ENCODE assay signal across 1 cellular context in the genomic region with DNA sequence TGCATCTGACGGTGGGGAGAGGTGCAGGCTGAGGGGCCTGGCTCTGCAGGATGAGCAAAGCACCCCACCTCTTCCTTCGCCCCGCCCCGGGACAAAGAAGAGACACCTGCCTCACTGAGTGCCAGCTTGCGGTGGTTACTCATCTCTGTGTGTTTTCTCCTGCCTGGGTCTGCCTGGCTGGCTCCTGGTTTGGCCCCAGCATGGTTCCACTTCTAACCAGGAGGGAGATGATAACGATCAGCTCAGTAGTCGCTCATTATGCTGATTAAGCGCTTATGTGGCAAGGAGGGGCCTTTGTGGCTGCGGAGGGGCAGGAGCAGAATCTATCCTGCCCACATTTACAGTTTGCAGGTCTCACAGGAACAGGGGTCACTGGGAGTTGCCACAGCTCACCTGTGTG.
TF ChIP-seq lines count a peak whose summit lies in the region.

No MANE protein-coding gene starts in this region.

TF ChIP-seq in GM23338, 12 proteins besides CTCF, POLR2A, EP300 and RAD21 (continued from another document):
- TF ChIP-seq, protein P1, sequence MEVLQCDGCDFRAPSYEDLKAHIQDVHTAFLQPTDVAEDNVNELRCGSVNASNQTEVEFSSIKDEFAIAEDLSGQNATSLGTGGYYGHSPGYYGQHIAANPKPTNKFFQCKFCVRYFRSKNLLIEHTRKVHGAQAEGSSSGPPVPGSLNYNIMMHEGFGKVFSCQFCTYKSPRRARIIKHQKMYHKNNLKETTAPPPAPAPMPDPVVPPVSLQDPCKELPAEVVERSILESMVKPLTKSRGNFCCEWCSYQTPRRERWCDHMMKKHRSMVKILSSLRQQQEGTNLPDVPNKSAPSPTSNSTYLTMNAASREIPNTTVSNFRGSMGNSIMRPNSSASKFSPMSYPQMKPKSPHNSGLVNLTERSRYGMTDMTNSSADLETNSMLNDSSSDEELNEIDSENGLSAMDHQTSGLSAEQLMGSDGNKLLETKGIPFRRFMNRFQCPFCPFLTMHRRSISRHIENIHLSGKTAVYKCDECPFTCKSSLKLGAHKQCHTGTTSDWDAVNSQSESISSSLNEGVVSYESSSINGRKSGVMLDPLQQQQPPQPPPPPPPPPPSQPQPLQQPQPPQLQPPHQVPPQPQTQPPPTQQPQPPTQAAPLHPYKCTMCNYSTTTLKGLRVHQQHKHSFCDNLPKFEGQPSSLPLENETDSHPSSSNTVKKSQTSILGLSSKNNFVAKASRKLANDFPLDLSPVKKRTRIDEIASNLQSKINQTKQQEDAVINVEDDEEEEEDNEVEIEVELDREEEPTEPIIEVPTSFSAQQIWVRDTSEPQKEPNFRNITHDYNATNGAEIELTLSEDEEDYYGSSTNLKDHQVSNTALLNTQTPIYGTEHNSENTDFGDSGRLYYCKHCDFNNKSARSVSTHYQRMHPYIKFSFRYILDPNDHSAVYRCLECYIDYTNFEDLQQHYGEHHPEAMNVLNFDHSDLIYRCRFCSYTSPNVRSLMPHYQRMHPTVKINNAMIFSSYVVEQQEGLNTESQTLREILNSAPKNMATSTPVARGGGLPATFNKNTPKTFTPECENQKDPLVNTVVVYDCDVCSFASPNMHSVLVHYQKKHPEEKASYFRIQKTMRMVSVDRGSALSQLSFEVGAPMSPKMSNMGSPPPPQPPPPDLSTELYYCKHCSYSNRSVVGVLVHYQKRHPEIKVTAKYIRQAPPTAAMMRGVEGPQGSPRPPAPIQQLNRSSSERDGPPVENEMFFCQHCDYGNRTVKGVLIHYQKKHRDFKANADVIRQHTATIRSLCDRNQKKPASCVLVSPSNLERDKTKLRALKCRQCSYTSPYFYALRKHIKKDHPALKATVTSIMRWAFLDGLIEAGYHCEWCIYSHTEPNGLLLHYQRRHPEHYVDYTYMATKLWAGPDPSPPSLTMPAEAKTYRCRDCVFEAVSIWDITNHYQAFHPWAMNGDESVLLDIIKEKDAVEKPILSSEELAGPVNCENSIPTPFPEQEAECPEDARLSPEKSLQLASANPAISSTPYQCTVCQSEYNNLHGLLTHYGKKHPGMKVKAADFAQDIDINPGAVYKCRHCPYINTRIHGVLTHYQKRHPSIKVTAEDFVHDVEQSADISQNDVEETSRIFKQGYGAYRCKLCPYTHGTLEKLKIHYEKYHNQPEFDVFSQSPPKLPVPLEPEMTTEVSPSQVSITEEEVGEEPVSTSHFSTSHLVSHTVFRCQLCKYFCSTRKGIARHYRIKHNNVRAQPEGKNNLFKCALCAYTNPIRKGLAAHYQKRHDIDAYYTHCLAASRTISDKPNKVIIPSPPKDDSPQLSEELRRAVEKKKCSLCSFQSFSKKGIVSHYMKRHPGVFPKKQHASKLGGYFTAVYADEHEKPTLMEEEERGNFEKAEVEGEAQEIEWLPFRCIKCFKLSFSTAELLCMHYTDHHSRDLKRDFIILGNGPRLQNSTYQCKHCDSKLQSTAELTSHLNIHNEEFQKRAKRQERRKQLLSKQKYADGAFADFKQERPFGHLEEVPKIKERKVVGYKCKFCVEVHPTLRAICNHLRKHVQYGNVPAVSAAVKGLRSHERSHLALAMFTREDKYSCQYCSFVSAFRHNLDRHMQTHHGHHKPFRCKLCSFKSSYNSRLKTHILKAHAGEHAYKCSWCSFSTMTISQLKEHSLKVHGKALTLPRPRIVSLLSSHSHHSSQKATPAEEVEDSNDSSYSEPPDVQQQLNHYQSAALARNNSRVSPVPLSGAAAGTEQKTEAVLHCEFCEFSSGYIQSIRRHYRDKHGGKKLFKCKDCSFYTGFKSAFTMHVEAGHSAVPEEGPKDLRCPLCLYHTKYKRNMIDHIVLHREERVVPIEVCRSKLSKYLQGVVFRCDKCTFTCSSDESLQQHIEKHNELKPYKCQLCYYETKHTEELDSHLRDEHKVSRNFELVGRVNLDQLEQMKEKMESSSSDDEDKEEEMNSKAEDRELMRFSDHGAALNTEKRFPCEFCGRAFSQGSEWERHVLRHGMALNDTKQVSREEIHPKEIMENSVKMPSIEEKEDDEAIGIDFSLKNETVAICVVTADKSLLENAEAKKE (CRISPR knock-in tag; IDR thresholded peaks at IDR 0.05), result no peak
- TF ChIP-seq CREB1 (CRISPR knock-in tag; IDR thresholded peaks at IDR 0.05; ENCODE audit: low read depth), result no peak
- no peak for TF ChIP-seq JUNB (IDR thresholded peaks at IDR 0.05; ENCODE audit: unreplicated experiment)
